ENCODE assay signal across 1 cellular context in the genomic region with DNA sequence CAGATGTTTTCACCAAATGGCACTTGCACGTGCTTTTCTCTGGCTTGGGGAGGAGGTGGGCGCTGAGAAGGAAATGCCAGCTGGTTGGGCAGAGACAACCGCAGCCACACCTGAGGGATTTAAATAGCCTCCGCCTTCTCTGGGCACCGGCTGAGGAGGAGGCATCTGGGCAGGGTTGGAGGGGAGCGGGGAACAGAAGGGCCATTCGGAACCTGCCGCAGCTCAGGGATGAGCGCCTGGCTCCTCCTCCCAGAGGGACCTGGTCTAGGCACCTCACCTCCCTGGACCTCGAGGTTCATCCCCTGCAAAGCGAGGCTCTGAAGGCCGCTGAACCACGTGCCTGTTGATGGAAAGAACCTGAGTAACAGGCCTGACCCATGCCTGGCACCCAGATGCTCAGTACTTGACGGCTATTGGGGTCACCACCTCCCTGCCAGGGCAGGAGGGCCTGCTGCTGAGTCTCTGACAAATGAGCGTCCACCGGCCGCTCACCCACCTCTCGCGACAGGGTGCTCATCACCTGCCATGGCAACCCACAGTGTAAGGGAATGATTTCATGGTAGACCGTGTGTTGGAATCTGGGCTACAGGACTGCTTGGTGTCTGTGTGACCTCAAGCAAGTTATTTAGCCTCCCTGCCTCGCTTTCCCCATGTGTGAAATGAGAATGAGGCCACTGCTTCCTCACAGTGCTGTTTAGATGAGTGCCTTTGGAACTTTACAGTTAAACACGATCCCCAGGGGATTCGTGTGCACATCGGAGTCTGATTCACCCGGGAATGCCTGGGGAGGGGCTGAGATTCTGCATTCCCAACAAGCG.
TF ChIP-seq lines count a peak whose summit lies in the region.

No MANE protein-coding gene starts in this region.

TF ChIP-seq in HEK293, 187 proteins besides CTCF, POLR2A, EP300 and RAD21 (continued from another document):
- TF ChIP-seq MZF1 (tag by site-specific recombination; IDR thresholded peaks at IDR 0.05; ENCODE audit: borderline replicate concordance): 0 out of 2 replicates have a peak, but pooled peaks have one; percentile 38
- no peak for TF ChIP-seq TRIM28 (IDR thresholded peaks at IDR 0.05; ENCODE audit: borderline replicate concordance, low read length)
